Comparison of ENCODE assay signal across 2 cellular contexts in genomic region chr1:19313961-19314882, GRCh38.
A peak's percentile ranks its signal among the peaks of the same experiment; 100 is the strongest.
TF ChIP-seq lines count a peak whose summit lies in the region.

No MANE protein-coding gene starts in this region.

TF ChIP-seq in GM12878, 131 proteins besides CTCF, POLR2A, EP300 and RAD21 (continues in another document):
- no peak for TF ChIP-seq CHD2 (IDR thresholded peaks at IDR 0.05; ENCODE audit: borderline replicate concordance, low read depth, low read length)
- no peak for TF ChIP-seq LARP7 (IDR thresholded peaks at IDR 0.05)
- no peak for TF ChIP-seq SUZ12 (IDR thresholded peaks at IDR 0.05; ENCODE audit: unreplicated experiment)
- no peak for TF ChIP-seq E2F8 (IDR thresholded peaks at IDR 0.05; ENCODE audit: low read depth, partially characterized antibody)
- TF ChIP-seq ETV6 (conservative IDR thresholded peaks at IDR 0.05 in 1 of 2, IDR thresholded peaks at IDR 0.05 in 1 of 2; ENCODE audit: borderline replicate concordance in 1 of 2, low read depth in 1 of 2): peak in 1 of 2 experiments; percentile 70; a peak in 1 of 4 replicates
- TF ChIP-seq NBN (IDR thresholded peaks at IDR 0.05): no peak
- TF ChIP-seq YBX1 (IDR thresholded peaks at IDR 0.05): no peak
- TF ChIP-seq, protein P1, sequence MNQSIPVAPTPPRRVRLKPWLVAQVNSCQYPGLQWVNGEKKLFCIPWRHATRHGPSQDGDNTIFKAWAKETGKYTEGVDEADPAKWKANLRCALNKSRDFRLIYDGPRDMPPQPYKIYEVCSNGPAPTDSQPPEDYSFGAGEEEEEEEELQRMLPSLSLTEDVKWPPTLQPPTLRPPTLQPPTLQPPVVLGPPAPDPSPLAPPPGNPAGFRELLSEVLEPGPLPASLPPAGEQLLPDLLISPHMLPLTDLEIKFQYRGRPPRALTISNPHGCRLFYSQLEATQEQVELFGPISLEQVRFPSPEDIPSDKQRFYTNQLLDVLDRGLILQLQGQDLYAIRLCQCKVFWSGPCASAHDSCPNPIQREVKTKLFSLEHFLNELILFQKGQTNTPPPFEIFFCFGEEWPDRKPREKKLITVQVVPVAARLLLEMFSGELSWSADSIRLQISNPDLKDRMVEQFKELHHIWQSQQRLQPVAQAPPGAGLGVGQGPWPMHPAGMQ (IDR thresholded peaks at IDR 0.05; ENCODE audit: borderline replicate concordance): no peak
- TF ChIP-seq TCF12 (IDR thresholded peaks at IDR 0.05; ENCODE audit: low read depth, low read length): no peak
- TF ChIP-seq STAT3 (IDR thresholded peaks at IDR 0.05; ENCODE audit: low read depth, low read length): no peak
- TF ChIP-seq BHLHE40 (IDR thresholded peaks at IDR 0.05; ENCODE audit: borderline replicate concordance in 1 of 2, low read depth in 2 of 2, low read length in 1 of 2): no peak
- 0 out of 2 replicates have a peak, but pooled peaks have one; percentile 35 for TF ChIP-seq MXI1 (IDR thresholded peaks at IDR 0.05; ENCODE audit: low read depth, low read length)
- TF ChIP-seq NR2C1 (IDR thresholded peaks at IDR 0.05): no peak
- TF ChIP-seq CBX3 (IDR thresholded peaks at IDR 0.05; ENCODE audit: borderline replicate concordance, low read depth): no peak
- no peak for TF ChIP-seq EZH2 (IDR thresholded peaks at IDR 0.05; ENCODE audit: borderline replicate concordance, control insufficient read depth, low read depth, low read length)
- TF ChIP-seq GABPA (IDR thresholded peaks at IDR 0.05; ENCODE audit: low read depth): no peak
- no peak for TF ChIP-seq MYB (IDR thresholded peaks at IDR 0.05; ENCODE audit: borderline replicate concordance, low read depth, low read length)
- TF ChIP-seq RAD51 (IDR thresholded peaks at IDR 0.05): no peak
- no peak for TF ChIP-seq ZNF274 (IDR thresholded peaks at IDR 0.05; ENCODE audit: insufficient read depth, insufficient read length)
- no peak for TF ChIP-seq TBL1XR1 (IDR thresholded peaks at IDR 0.05; ENCODE audit: low read depth, low read length)
- TF ChIP-seq SREBF1 (IDR thresholded peaks at IDR 0.05; ENCODE audit: low read length): no peak
- TF ChIP-seq SKIL (IDR thresholded peaks at IDR 0.05; ENCODE audit: low read depth, poor library complexity, severe bottlenecking): no peak
- no peak for TF ChIP-seq MAX (IDR thresholded peaks at IDR 0.05; ENCODE audit: low read depth, low read length)
- no peak for TF ChIP-seq GATAD2B (conservative IDR thresholded peaks at IDR 0.05; ENCODE audit: low read depth)
- TF ChIP-seq JUND (IDR thresholded peaks at IDR 0.05; ENCODE audit: low read depth, low read length): no peak
- TF ChIP-seq CREM (IDR thresholded peaks at IDR 0.05; ENCODE audit: low read depth): 0 out of 2 replicates have a peak, but pooled peaks have one; percentile 8
- peak; percentile 67 to 84 for TF ChIP-seq IKZF2 (IDR thresholded peaks at IDR 0.05)
- no peak for TF ChIP-seq WRNIP1 (IDR thresholded peaks at IDR 0.05; ENCODE audit: borderline replicate concordance, low read depth, low read length)
- peak; percentile 87 for TF ChIP-seq IKZF1 (conservative IDR thresholded peaks at IDR 0.05)
- TF ChIP-seq HDAC6 (IDR thresholded peaks at IDR 0.05; ENCODE audit: unreplicated experiment): no peak
- TF ChIP-seq ASH2L (IDR thresholded peaks at IDR 0.05; ENCODE audit: borderline replicate concordance, low read depth): no peak
- no peak for TF ChIP-seq ZBED1 (IDR thresholded peaks at IDR 0.05; ENCODE audit: borderline replicate concordance)
- no peak for TF ChIP-seq KLF5 (IDR thresholded peaks at IDR 0.05; ENCODE audit: partially characterized antibody)
- TF ChIP-seq BMI1 (IDR thresholded peaks at IDR 0.05; ENCODE audit: borderline replicate concordance): no peak
- no peak for TF ChIP-seq POU2F2 (IDR thresholded peaks at IDR 0.05; ENCODE audit: borderline replicate concordance, low read depth, low read length)

TF ChIP-seq in WTC11, 78 proteins besides CTCF, POLR2A, EP300 and RAD21:
- TF ChIP-seq MAX (CRISPR knock-in tag; IDR thresholded peaks at IDR 0.05) (no peak), EMX1 (CRISPR knock-in tag; IDR thresholded peaks at IDR 0.05) (no peak), E2F5 (CRISPR knock-in tag; IDR thresholded peaks at IDR 0.05) (no peak), TEAD1 (CRISPR knock-in tag; IDR thresholded peaks at IDR 0.05) (no peak), ATF2 (CRISPR knock-in tag; IDR thresholded peaks at IDR 0.05; ENCODE audit: borderline replicate concordance, low read depth) (no peak), ELF4 (CRISPR knock-in tag; IDR thresholded peaks at IDR 0.05; ENCODE audit: low read depth) (no peak), IRF1 (CRISPR knock-in tag; IDR thresholded peaks at IDR 0.05) (no peak), ZNF232 (CRISPR knock-in tag; IDR thresholded peaks at IDR 0.05) (no peak), SOX15 (CRISPR knock-in tag; IDR thresholded peaks at IDR 0.05) (no peak), JAZF1 (CRISPR knock-in tag; IDR thresholded peaks at IDR 0.05) (no peak), AR (CRISPR knock-in tag; IDR thresholded peaks at IDR 0.05) (no peak), RORB (CRISPR knock-in tag; IDR thresholded peaks at IDR 0.05) (no peak), FOXJ3 (CRISPR knock-in tag; IDR thresholded peaks at IDR 0.05; ENCODE audit: borderline replicate concordance) (no peak), SMAD4 (CRISPR knock-in tag; IDR thresholded peaks at IDR 0.05) (no peak), ZNF396 (CRISPR knock-in tag; IDR thresholded peaks at IDR 0.05; ENCODE audit: borderline replicate concordance) (no peak), GRHL2 (CRISPR knock-in tag; IDR thresholded peaks at IDR 0.05; ENCODE audit: insufficient replicate concordance, severe bottlenecking) (no peak)
- TF ChIP-seq, protein P2, sequence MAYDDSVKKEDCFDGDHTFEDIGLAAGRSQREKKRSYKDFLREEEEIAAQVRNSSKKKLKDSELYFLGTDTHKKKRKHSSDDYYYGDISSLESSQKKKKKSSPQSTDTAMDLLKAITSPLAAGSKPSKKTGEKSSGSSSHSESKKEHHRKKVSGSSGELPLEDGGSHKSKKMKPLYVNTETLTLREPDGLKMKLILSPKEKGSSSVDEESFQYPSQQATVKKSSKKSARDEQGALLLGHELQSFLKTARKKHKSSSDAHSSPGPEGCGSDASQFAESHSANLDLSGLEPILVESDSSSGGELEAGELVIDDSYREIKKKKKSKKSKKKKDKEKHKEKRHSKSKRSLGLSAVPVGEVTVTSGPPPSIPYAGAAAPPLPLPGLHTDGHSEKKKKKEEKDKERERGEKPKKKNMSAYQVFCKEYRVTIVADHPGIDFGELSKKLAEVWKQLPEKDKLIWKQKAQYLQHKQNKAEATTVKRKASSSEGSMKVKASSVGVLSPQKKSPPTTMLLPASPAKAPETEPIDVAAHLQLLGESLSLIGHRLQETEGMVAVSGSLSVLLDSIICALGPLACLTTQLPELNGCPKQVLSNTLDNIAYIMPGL (CRISPR knock-in tag; IDR thresholded peaks at IDR 0.05): no peak
- TF ChIP-seq, protein P3, sequence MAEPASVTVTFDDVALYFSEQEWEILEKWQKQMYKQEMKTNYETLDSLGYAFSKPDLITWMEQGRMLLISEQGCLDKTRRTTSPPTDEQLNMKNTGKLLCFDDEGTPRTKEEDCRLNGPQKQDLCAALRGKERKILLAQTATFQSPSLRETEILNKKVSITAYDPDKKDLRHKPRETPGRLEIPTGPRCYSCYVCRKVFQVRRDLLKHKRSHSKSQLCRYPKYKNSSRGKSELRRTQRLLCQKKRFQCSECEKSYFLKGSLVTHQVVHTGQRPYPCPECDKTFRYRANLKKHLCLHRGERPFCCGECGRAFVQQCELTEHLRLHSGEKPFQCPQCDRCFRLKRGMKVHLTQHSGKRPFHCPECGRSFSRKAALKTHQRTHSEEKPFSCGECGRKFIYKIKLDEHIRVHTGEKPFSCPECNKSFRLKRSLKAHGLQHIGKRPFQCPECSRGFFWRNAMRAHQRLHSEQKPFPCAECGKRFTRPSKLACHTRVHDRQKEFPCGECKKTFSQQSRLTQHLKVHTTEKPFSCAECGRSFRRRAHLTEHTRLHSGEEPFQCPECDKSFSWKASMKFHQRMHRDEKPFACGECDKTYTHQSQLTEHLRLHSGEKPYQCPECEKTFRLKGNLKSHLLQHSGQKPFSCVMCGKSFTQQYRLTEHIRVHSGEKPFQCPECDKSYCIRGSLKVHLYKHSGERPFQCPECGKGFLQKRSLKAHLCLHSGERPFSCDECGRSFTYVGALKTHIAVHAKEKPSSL (CRISPR knock-in tag; conservative IDR thresholded peaks at IDR 0.05): no peak
- TF ChIP-seq, protein P4, sequence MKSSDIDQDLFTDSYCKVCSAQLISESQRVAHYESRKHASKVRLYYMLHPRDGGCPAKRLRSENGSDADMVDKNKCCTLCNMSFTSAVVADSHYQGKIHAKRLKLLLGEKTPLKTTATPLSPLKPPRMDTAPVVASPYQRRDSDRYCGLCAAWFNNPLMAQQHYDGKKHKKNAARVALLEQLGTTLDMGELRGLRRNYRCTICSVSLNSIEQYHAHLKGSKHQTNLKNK (CRISPR knock-in tag; IDR thresholded peaks at IDR 0.05): no peak
- TF ChIP-seq, protein P5, sequence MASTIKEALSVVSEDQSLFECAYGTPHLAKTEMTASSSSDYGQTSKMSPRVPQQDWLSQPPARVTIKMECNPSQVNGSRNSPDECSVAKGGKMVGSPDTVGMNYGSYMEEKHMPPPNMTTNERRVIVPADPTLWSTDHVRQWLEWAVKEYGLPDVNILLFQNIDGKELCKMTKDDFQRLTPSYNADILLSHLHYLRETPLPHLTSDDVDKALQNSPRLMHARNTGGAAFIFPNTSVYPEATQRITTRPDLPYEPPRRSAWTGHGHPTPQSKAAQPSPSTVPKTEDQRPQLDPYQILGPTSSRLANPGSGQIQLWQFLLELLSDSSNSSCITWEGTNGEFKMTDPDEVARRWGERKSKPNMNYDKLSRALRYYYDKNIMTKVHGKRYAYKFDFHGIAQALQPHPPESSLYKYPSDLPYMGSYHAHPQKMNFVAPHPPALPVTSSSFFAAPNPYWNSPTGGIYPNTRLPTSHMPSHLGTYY (CRISPR knock-in tag; IDR thresholded peaks at IDR 0.05): no peak
